ENCODE assay signal across 23 cellular contexts in genomic region chr17:74353446-74354060, GRCh38. TPM values are rescaled to one million over a fixed set of nuclear protein-coding genes. Genes with fewer than 3 reads are reported as not detected.
DNase-seq lines count a peak whose midpoint lies in the region; ATAC-seq, FAIRE-seq and TF ChIP-seq lines count a peak whose summit lies in the region.
"Had no signal": no experiment of that assay in that cellular context is flagged by ENCODE, and none has a peak within 500 bp of the region (broad histone marks: within the 10 kb centered on the region; RNA-seq: fewer than 3 reads in every experiment).

No MANE protein-coding gene starts in this region.

- no peaks in the 10 kb centered on the region for H4K20me1 ChIP-seq in neural progenitor cell (ENCODE audit: low read depth)
- peaks cover 2% of the 10 kb centered on the region for H4K20me1 ChIP-seq in mammary epithelial cell (ENCODE audit: insufficient read depth, low read length)

- no peak for FAIRE-seq in A549 (lab: Jason Lieb, UNC)
- FAIRE-seq: A204.1, D721Med had no signal

- CTCF ChIA-PET in A549 (lab: Yijun Ruan, JAX) (interaction anchor here (0.8 to 34.5 kb wide), 11 partner anchors 9 to 179 kb away, joined by 3 to 674 read pairs (median 7); partner anchors contain the start of genes BTBD17 and GPR142), HEK293 (lab: Yijun Ruan, JAX) (interaction anchor here (0.6 to 3.6 kb wide), 5 partner anchors 9 to 104 kb away, joined by 4 to 31 read pairs (median 6); partner anchors contain the start of genes BTBD17 and GPR142), mammary epithelial cell (lab: Charles Lee; ENCODE audit: low non-redundant PET) (no interaction called here)

- no peaks in the 10 kb centered on the region for H3K27me3 ChIP-seq in WERI-Rb-1 (ENCODE audit: insufficient read depth, low read depth, severe bottlenecking)
- H3K27me3 ChIP-seq in neural progenitor cell: peaks cover 73% of the 10 kb centered on the region
- H3K27me3 ChIP-seq in mammary epithelial cell (ENCODE audit: insufficient read depth, low read length): peaks cover 10% of the 10 kb centered on the region

- H3K9ac ChIP-seq in neural progenitor cell (no peak overlapping the region), mammary epithelial cell (ENCODE audit: insufficient read depth, low read length) (no peak overlapping the region)
- H3K9ac ChIP-seq: BLaER1 treated with 17β-estradiol and CSF1 and Interleukin-3, amounts not matched to agents 10 nM and 100 nM had no signal

- no peak overlapping the region for H3K27ac ChIP-seq in A549
- H3K27ac ChIP-seq in HEK293 (ENCODE audit: extremely low read depth, low read depth, low read length): no peak overlapping the region
- peak overlapping the region; percentile 92 for H3K27ac ChIP-seq in WERI-Rb-1
- H3K27ac ChIP-seq in neural progenitor cell: no peak overlapping the region
- H3K27ac ChIP-seq in mammary epithelial cell (ENCODE audit: insufficient read depth, low read depth, low read length): no peak overlapping the region
- H3K27ac ChIP-seq: BLaER1 treated with 17β-estradiol and CSF1 and Interleukin-3, amounts not matched to agents 10 nM and 100 nM; Peyer's patch; SK-N-MC had no signal

- DNase-seq in A549 (ENCODE audit: low read depth in 1 of 2, low spot score in 1 of 2): no peak
- peak; percentile 93 for DNase-seq in WERI-Rb-1
- DNase-seq in neural progenitor cell (ENCODE audit: low spot score): no peak
- no peak for DNase-seq in mammary epithelial cell
- DNase-seq in immature natural killer cell: no peak
- DNase-seq: NCI-H1092 treated with DMSO at 0.1 percent for 48 hours, NCI-H1436, NCI-H187, NCI-H2081 treated with DMSO at 0.1 percent for 48 hours, SIG-M5, SW 1271 had no signal

- no peak for TF ChIP-seq RAD21 in A549 (conservative IDR thresholded peaks at IDR 0.05 in 1 of 2, IDR thresholded peaks at IDR 0.05 in 1 of 2)

- H3K9me3 Mint-ChIP-seq in neural progenitor cell (no peaks in the 10 kb centered on the region), immature natural killer cell (peaks cover 0 to 5% (median 0%) of the 10 kb centered on the region in 6 donors)
- H3K9me3 Mint-ChIP-seq: CD4-positive, alpha-beta T cell; H9 had no signal

- no peak for TF ChIP-seq EP300 in A549 (IDR thresholded peaks at IDR 0.05)

- H3K36me3 ChIP-seq in HEK293 (ENCODE audit: control insufficient read depth in 2 of 2, insufficient read depth in 1 of 2, low read length in 2 of 2): no peaks in the 10 kb centered on the region
- H3K36me3 ChIP-seq in WERI-Rb-1: no peaks in the 10 kb centered on the region
- no peaks in the 10 kb centered on the region for H3K36me3 ChIP-seq in neural progenitor cell
- H3K36me3 ChIP-seq in mammary epithelial cell (ENCODE audit: insufficient read depth, low read length): no peaks in the 10 kb centered on the region
- H3K36me3 ChIP-seq: BLaER1 treated with 17β-estradiol and CSF1 and Interleukin-3, amounts not matched to agents 10 nM and 100 nM; Peyer's patch had no signal

- TF ChIP-seq POLR2A in A549 (IDR thresholded peaks at IDR 0.05; ENCODE audit: low read length): no peak

- peak overlapping the region; percentile 60 for H3K4me2 ChIP-seq in A549
- no peak overlapping the region for H3K4me2 ChIP-seq in neural progenitor cell
- no peak overlapping the region for H3K4me2 ChIP-seq in mammary epithelial cell (ENCODE audit: insufficient read depth, low read depth, low read length)

- H3K4me3 Mint-ChIP-seq in neural progenitor cell (no peak overlapping the region), immature natural killer cell (no peak overlapping the region)
- H3K4me3 Mint-ChIP-seq: CD4-positive, alpha-beta T cell had no signal

- TF ChIP-seq CTCF in A549 (IDR thresholded peaks at IDR 0.05): no peak
- TF ChIP-seq CTCF in HEK293 (tag by site-specific recombination; IDR thresholded peaks at IDR 0.05): no peak
- TF ChIP-seq CTCF in WERI-Rb-1 (IDR thresholded peaks at IDR 0.05; ENCODE audit: low read depth, low read length): no peak
- no peak for TF ChIP-seq CTCF in neural progenitor cell (IDR thresholded peaks at IDR 0.05)
- no peak for TF ChIP-seq CTCF in mammary epithelial cell (conservative IDR thresholded peaks at IDR 0.05 in 1 of 2, IDR thresholded peaks at IDR 0.05 in 1 of 2; ENCODE audit: extremely low read depth in 1 of 2, insufficient read depth in 1 of 2, low read depth in 1 of 2, low read length in 2 of 2)

- H3K27ac Mint-ChIP-seq in neural progenitor cell (peak overlapping the region; percentile 42), immature natural killer cell (no peak overlapping the region)
- H3K27ac Mint-ChIP-seq: CD4-positive, alpha-beta T cell; H9 had no signal

- in situ Hi-C loops in mammary epithelial cell (cut with MboI; ENCODE audit: low sequenced_read_pairs in 2 of 2): no loop called here

- H3K79me2 ChIP-seq in neural progenitor cell (ENCODE audit: low read depth): no peaks in the 10 kb centered on the region
- H3K79me2 ChIP-seq in mammary epithelial cell (ENCODE audit: insufficient read depth, low read length): no peaks in the 10 kb centered on the region

- H3K9me3 ChIP-seq in A549 (no peaks in the 10 kb centered on the region), HEK293 (ENCODE audit: control insufficient read depth, insufficient read depth, low read depth, low read length) (no peaks in the 10 kb centered on the region), WERI-Rb-1 (ENCODE audit: severe bottlenecking) (no peaks in the 10 kb centered on the region), neural progenitor cell (ENCODE audit: low read depth) (no peaks in the 10 kb centered on the region), mammary epithelial cell (replicated peaks; ENCODE audit: insufficient read depth, low read length) (no peaks in the 10 kb centered on the region)
- H3K9me3 ChIP-seq: Peyer's patch had no signal

- no peak for ATAC-seq in A549
- ATAC-seq in HG02938 (IDR thresholded peaks at IDR 0.05; ENCODE audit: unreplicated experiment): no peak

- WGBS in A549 (ENCODE audit: missing lambda C conversion rate): 61% methylated on average over 10 of the region's 10 CpGs
- 81% methylated on average over 10 of the region's 10 CpGs for WGBS in mammary epithelial cell (ENCODE audit: low coverage, missing lambda C conversion rate)

- no peaks in the 10 kb centered on the region for H3F3A ChIP-seq in neural progenitor cell (ENCODE audit: low read depth)

- H3K27me3 Mint-ChIP-seq in neural progenitor cell (ENCODE audit: insufficient read depth, low read depth) (peaks cover 14% of the 10 kb centered on the region), immature natural killer cell (ENCODE audit: low read depth in 3 of 3) (peaks cover 7 to 17% (median 17%) of the 10 kb centered on the region in 3 donors)

- H3K36me3 Mint-ChIP-seq in neural progenitor cell (peaks cover 4% of the 10 kb centered on the region), immature natural killer cell (no peaks in the 10 kb centered on the region)

- BruUV-seq in mammary epithelial cell (replicated peaks; lab: Mats Ljungman, UMichigan): no TSS peak

- H3K4me1 ChIP-seq in A549 (peaks cover 18% of the 10 kb centered on the region; the same call in 1 of the 3 replicates), HEK293 (ENCODE audit: control insufficient read depth, insufficient read depth, low read length) (no peaks in the 10 kb centered on the region), neural progenitor cell (peaks cover 4% of the 10 kb centered on the region), mammary epithelial cell (ENCODE audit: insufficient read depth, low read length) (no peaks in the 10 kb centered on the region)

- peaks cover 11% of the 10 kb centered on the region for H3K4me1 Mint-ChIP-seq in neural progenitor cell
- peaks cover 1 to 8% of the 10 kb centered on the region in 2 donors for H3K4me1 Mint-ChIP-seq in immature natural killer cell

- intact Hi-C loops in mammary epithelial cell (cut with micrococcal nuclease): no loop called here

- H2AFZ ChIP-seq in neural progenitor cell (replicated peaks) (no peak overlapping the region), mammary epithelial cell (ENCODE audit: low read depth, low read length) (no peak overlapping the region)

- dilution Hi-C loops in mammary epithelial cell (cut with HindIII; ENCODE audit: low sequenced_read_pairs): no loop called here

- H3K4me3 ChIP-seq in A549 (no peak overlapping the region), HEK293 (ENCODE audit: low read depth, low read length) (no peak overlapping the region), WERI-Rb-1 (ENCODE audit: low read depth, low read length) (peak overlapping the region; percentile 27), neural progenitor cell (no peak overlapping the region), mammary epithelial cell (replicated peaks in 1 of 3; ENCODE audit: insufficient read depth in 1 of 3, low read depth in 2 of 3, low read length in 3 of 3) (no peak overlapping the region)
- H3K4me3 ChIP-seq: BLaER1 treated with 17β-estradiol and CSF1 and Interleukin-3, amounts not matched to agents 10 nM and 100 nM; Peyer's patch; SK-N-MC had no signal

- POLR2A ChIA-PET in A549 (lab: Yijun Ruan, JAX): no interaction called here
- POLR2A ChIA-PET in HEK293 (lab: Yijun Ruan, JAX): no interaction called here

RNA-seq across cellular contexts. Expression of gene BTBD17, which starts 8.1 kb away (rescaled TPM):
- not detected in 2 replicates for polyA plus RNA-seq in A549 (2011; rRNA removed)
- polyA plus RNA-seq in A549 (2012; cell fraction: cytosol; rRNA removed): not detected in 2 replicates
- not detected in 2 replicates for polyA plus RNA-seq in A549 (2012; cell fraction: nucleus; rRNA removed)
- not detected in 3 replicates for polyA plus RNA-seq in A549 (2017; fragmentation: RNase III; extraction: RNeasy Plus Mini Kit Qiagen cat#74134 plus additional on column Dnase treatment)
- polyA minus RNA-seq in A549 (2011; rRNA and poly(A)+ RNA removed): not detected in 2 replicates
- 10.8 and 36.8 TPM in 2 replicates for total RNA-seq in neural progenitor cell (ENCODE audit: low replicate concordance)
- total RNA-seq in mammary epithelial cell: not detected
- not detected for polyA plus RNA-seq in mammary epithelial cell
- polyA minus RNA-seq in mammary epithelial cell: not detected
- under 1 TPM in 1 of 3 donors, not detected in 2; 0.21 TPM for polyA plus RNA-seq in immature natural killer cell
- total RNA-seq: CD4-positive, alpha-beta T cell; HepG2; HT1080; M059J; Peyer's patch had no signal
- polyA plus RNA-seq: HepG2 had no signal

RNA-seq across cellular contexts. Expression of gene GPR142, which starts 13.8 kb away (rescaled TPM):
- polyA plus RNA-seq in A549 (2011; rRNA removed): not detected in 2 replicates
- polyA plus RNA-seq in A549 (2012; cell fraction: cytosol; rRNA removed): not detected in 2 replicates
- polyA plus RNA-seq in A549 (2012; cell fraction: nucleus; rRNA removed): 0.05 TPM in 1 of 2 replicates, not detected in the other
- not detected in 3 replicates for polyA plus RNA-seq in A549 (2017; fragmentation: RNase III; extraction: RNeasy Plus Mini Kit Qiagen cat#74134 plus additional on column Dnase treatment)
- polyA minus RNA-seq in A549 (2011; rRNA and poly(A)+ RNA removed): not detected in 2 replicates
- 0.93 TPM in 1 of 2 replicates, not detected in the other for total RNA-seq in neural progenitor cell (ENCODE audit: low replicate concordance)
- total RNA-seq in mammary epithelial cell: not detected
- not detected for polyA plus RNA-seq in mammary epithelial cell
- polyA minus RNA-seq in mammary epithelial cell: not detected
- polyA plus RNA-seq in immature natural killer cell: under 1 TPM in 1 of 3 donors, not detected in 2; 0.49 TPM
- total RNA-seq: CD4-positive, alpha-beta T cell; HepG2; HT1080; M059J had no signal
- polyA plus RNA-seq: HepG2 had no signal

RNA-seq across cellular contexts. Expression of gene KIF19, which starts 27.5 kb away (rescaled TPM):
- not detected in 2 replicates for polyA plus RNA-seq in A549 (2011; rRNA removed)
- polyA plus RNA-seq in A549 (2012; cell fraction: cytosol; rRNA removed): 0.01 TPM in 1 of 2 replicates, not detected in the other
- 0.01 TPM in 1 of 2 replicates, not detected in the other for polyA plus RNA-seq in A549 (2012; cell fraction: nucleus; rRNA removed)
- not detected in 3 replicates for polyA plus RNA-seq in A549 (2017; fragmentation: RNase III; extraction: RNeasy Plus Mini Kit Qiagen cat#74134 plus additional on column Dnase treatment)
- polyA minus RNA-seq in A549 (2011; rRNA and poly(A)+ RNA removed): not detected in 2 replicates
- total RNA-seq in neural progenitor cell (ENCODE audit: low replicate concordance): 0.15 and 0.62 TPM in 2 replicates
- total RNA-seq in mammary epithelial cell: not detected
- polyA plus RNA-seq in mammary epithelial cell: not detected
- not detected for polyA minus RNA-seq in mammary epithelial cell
- polyA plus RNA-seq in immature natural killer cell: 1 to 10 TPM; 1.9 to 6.1 (median 4.1) TPM
- total RNA-seq: HepG2, HT1080, M059J had no signal
- polyA plus RNA-seq: HepG2 had no signal
